8 cellular contexts compared by ENCODE assay signal in the genomic region with DNA sequence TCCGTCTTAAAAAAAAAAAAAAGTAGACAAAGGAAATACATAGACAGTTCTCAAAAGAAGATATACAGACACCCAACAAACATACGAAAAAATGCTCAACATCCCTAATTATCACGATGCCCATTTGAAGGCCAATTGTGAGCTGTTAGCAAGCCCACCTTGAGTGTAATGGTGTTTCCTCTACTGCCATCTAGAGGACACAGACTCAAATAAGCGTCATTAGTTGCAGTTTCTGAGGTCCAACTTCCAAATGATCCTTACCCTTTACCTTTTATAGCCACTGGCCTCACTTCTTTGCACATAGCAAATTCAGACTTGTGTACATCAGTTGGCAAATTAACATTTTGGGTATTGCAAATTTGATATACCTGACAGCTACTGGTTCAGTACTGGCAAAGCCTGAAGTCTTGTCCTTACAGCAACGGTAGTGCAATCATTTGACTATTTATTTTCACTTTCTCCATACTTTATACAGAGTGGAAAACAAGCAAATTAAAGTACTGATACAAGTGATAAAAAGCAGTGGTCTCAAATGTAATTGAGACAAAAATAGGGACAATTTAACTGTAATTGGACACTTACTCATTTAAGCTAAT.
DNase-seq lines count a peak whose midpoint lies in the region; ATAC-seq and TF ChIP-seq lines count a peak whose summit lies in the region.

No MANE protein-coding gene starts in this region.

- no peaks in the 10 kb centered on the region for H3K4me1 Mint-ChIP-seq in type B pancreatic cell (ENCODE audit: unreplicated experiment)

- no peaks in the 10 kb centered on the region for H3K9me3 Mint-ChIP-seq in type B pancreatic cell

- H3K27me3 ChIP-seq in heart right ventricle, result peaks cover 0 to 5% (median 0%) of the 10 kb centered on the region in 7 donors

- no peak overlapping the region for H3K27ac ChIP-seq in heart right ventricle

- peak in 8 of 9 donors; percentile 21 to 61 (median 39) for TF ChIP-seq CTCF in heart right ventricle (IDR thresholded peaks at IDR 0.05)
- peak; percentile 59 for TF ChIP-seq CTCF in epithelial cell of proximal tubule (conservative IDR thresholded peaks at IDR 0.05; ENCODE audit: low read depth, low read length)
- TF ChIP-seq CTCF in type B pancreatic cell (conservative IDR thresholded peaks at IDR 0.05), result peak; percentile 76

- no peak overlapping the region for H3K4me3 ChIP-seq in heart right ventricle
- no peak overlapping the region for H3K4me3 ChIP-seq in epithelial cell of proximal tubule (ENCODE audit: low read depth, low read length)

- no peaks in the 10 kb centered on the region for H3K9me3 ChIP-seq in heart right ventricle

- no peak overlapping the region for H3K27ac Mint-ChIP-seq in type B pancreatic cell

- DNase-seq in heart right ventricle (no peak), left cardiac atrium (no peak), NCI-H69 (lab: John Stamatoyannopoulos, UW) (peak; percentile 45), epithelial cell of proximal tubule (ENCODE audit: low read depth) (no peak), type B pancreatic cell (ENCODE audit: extremely low spot score, unreplicated experiment) (no peak), NCI-H524 treated with DMSO at 0.1 percent for 48 hours (lab: John Stamatoyannopoulos, UW) (no peak), NOMO-1 treated with dmso at 0.1 percent for 144 hours (lab: John Stamatoyannopoulos, UW; ENCODE audit: unreplicated experiment) (no peak)

- peaks cover 8% of the 10 kb centered on the region for H3K27me3 Mint-ChIP-seq in type B pancreatic cell

- ATAC-seq in heart right ventricle, result no peak
- ATAC-seq in left cardiac atrium, result no peak
- no peak for ATAC-seq in HG03469 (IDR thresholded peaks at IDR 0.05; ENCODE audit: unreplicated experiment)

- H3K36me3 ChIP-seq in heart right ventricle, result no peaks in the 10 kb centered on the region

- intact Hi-C loops in heart right ventricle (cut with DNase I), result no loop called here
- intact Hi-C loops in left cardiac atrium (cut with DNase I), result no loop called here

- no peak overlapping the region for H3K4me3 Mint-ChIP-seq in type B pancreatic cell

- H3K4me1 ChIP-seq in heart right ventricle, result no peaks in the 10 kb centered on the region

- 35 to 37% methylated on average over 5 of the region's 5 CpGs for WGBS in heart right ventricle, 2 donors

- no peaks in the 10 kb centered on the region for H3K36me3 Mint-ChIP-seq in type B pancreatic cell
